In genomic region chr6:134421496-134421895, GRCh38 we compare ENCODE assay signal across 21 cellular contexts.
DNase-seq lines count a peak whose midpoint lies in the region; TF ChIP-seq lines count a peak whose summit lies in the region.
"Had no signal": no experiment of that assay in that cellular context is flagged by ENCODE, and none has a peak within 500 bp of the region (broad histone marks: within the 10 kb centered on the region; RNA-seq: fewer than 3 reads in every experiment).

No MANE protein-coding gene starts in this region.

- no peaks in the 10 kb centered on the region for H3K27me3 ChIP-seq in SJSA1 (replicated peaks)
- H3K27me3 ChIP-seq: Peyer's patch, testis had no signal

- no peak overlapping the region for H3K4me3 Mint-ChIP-seq in osteocyte (ENCODE audit: unreplicated experiment)
- H3K4me3 Mint-ChIP-seq: activated CD8-positive, alpha-beta T cell treated with anti-CD3 and anti-CD28 coated beads for 36 hours; activated naive CD8-positive, alpha-beta T cell treated with anti-CD3 and anti-CD28 coated beads, Interleukin-2, amount 50 U/mL, for 24 hours had no signal

- H3K36me3 ChIP-seq in SJSA1: no peaks in the 10 kb centered on the region
- H3K36me3 ChIP-seq: Peyer's patch had no signal

- TF ChIP-seq CTCF in osteocyte (IDR thresholded peaks at IDR 0.05): no peak

- peaks cover 63% of the 10 kb centered on the region for H3K4me1 ChIP-seq in SJSA1 (replicated peaks)
- H3K4me1 ChIP-seq: Peyer's patch, testis had no signal

- DNase-seq in ELR (ENCODE audit: low read depth): peak; percentile 84
- peak in 1 of 2 experiments; percentile 89 for DNase-seq in SJSA1 (ENCODE audit: low read depth in 1 of 2, low spot score in 2 of 2)
- peak; percentile 75 for DNase-seq in fibroblast of gingiva (ENCODE audit: low read depth)
- DNase-seq in osteocyte (ENCODE audit: extremely low spot score, unreplicated experiment): no peak
- no peak for DNase-seq in RPMI8226
- no peak for DNase-seq in NCI-H1105 treated with DMSO at 0.1 percent for 48 hours (lab: John Stamatoyannopoulos, UW)
- DNase-seq in stimulated activated CD4-positive, alpha-beta T cell treated with anti-CD3 and anti-CD28 coated beads, Interleukin-2, amount 100 ng/mL, for 48 hours: no peak
- DNase-seq: activated CD8-positive, alpha-beta T cell treated with anti-CD3 and anti-CD28 coated beads for 36 hours; activated naive CD8-positive, alpha-beta T cell treated with anti-CD3 and anti-CD28 coated beads, Interleukin-2, amount 50 U/mL, for 24 hours; C1 segment of cervical spinal cord; cerebellar nuclear complex; DMS153; kidney; MM.1S; NCI-H2081 treated with DMSO at 0.1 percent for 48 hours; NCI-H748 treated with DMSO at 0.1 percent for 48 hours; nucleus accumbens; Peyer's patch; stimulated activated CD4-positive, alpha-beta T cell treated with anti-CD3 and anti-CD28 coated beads, Interleukin-4, amount 100 ng/mL, for 4 hours; testis had no signal

- peak overlapping the region; percentile 86 for H3K27ac Mint-ChIP-seq in osteocyte (ENCODE audit: unreplicated experiment)
- H3K27ac Mint-ChIP-seq: activated CD8-positive, alpha-beta T cell treated with anti-CD3 and anti-CD28 coated beads for 36 hours; activated naive CD8-positive, alpha-beta T cell treated with anti-CD3 and anti-CD28 coated beads, Interleukin-2, amount 50 U/mL, for 24 hours had no signal

- H3K4me3 ChIP-seq in SJSA1: no peak overlapping the region
- H3K4me3 ChIP-seq: Peyer's patch, testis had no signal

- H3K9me3 Mint-ChIP-seq in osteocyte (ENCODE audit: unreplicated experiment): no peaks in the 10 kb centered on the region
- H3K9me3 Mint-ChIP-seq: activated CD8-positive, alpha-beta T cell treated with anti-CD3 and anti-CD28 coated beads for 36 hours; activated naive CD8-positive, alpha-beta T cell treated with anti-CD3 and anti-CD28 coated beads, Interleukin-2, amount 50 U/mL, for 24 hours had no signal

- no peaks in the 10 kb centered on the region for H3K36me3 Mint-ChIP-seq in osteocyte (ENCODE audit: unreplicated experiment)

- H3K9me3 ChIP-seq in SJSA1 (replicated peaks): no peaks in the 10 kb centered on the region
- H3K9me3 ChIP-seq: Peyer's patch, testis had no signal

- peaks cover 49% of the 10 kb centered on the region for H3K4me1 Mint-ChIP-seq in osteocyte (ENCODE audit: unreplicated experiment)

- no peaks in the 10 kb centered on the region for H3K27me3 Mint-ChIP-seq in osteocyte (ENCODE audit: unreplicated experiment)
- H3K27me3 Mint-ChIP-seq: activated CD8-positive, alpha-beta T cell treated with anti-CD3 and anti-CD28 coated beads for 36 hours; activated naive CD8-positive, alpha-beta T cell treated with anti-CD3 and anti-CD28 coated beads, Interleukin-2, amount 50 U/mL, for 24 hours had no signal

- peak overlapping the region; percentile 99 for H3K27ac ChIP-seq in SJSA1
- H3K27ac ChIP-seq: Peyer's patch, testis, VCaP had no signal

Comparison
In these comparisons a context has a peak if more than half of its experiments do, and no peak if none do; other contexts are left out.
1. DNase-seq: peak in ELR (single experiment) and fibroblast of gingiva (single experiment); none in osteocyte (single experiment), RPMI8226 (single experiment), NCI-H1105 treated with DMSO at 0.1 percent for 48 hours (single experiment) and stimulated activated CD4-positive, alpha-beta T cell treated with anti-CD3 and anti-CD28 coated beads, Interleukin-2, amount 100 ng/mL, for 48 hours (0 of 2).